16 cellular contexts compared by ENCODE assay signal in genomic region chr12:82896286-82896685, GRCh38.
"Had no signal": no experiment of that assay in that cellular context is flagged by ENCODE, and none has a peak within 500 bp of the region (broad histone marks: within the 10 kb centered on the region; RNA-seq: fewer than 3 reads in every experiment).

No MANE protein-coding gene starts in this region.

- H3K4me1 ChIP-seq: gastrocnemius medialis, left lung, lower lobe of right lung, testis, tibial nerve had no signal

- H3K4me3 ChIP-seq: cardiac muscle cell, gastrocnemius medialis, heart right ventricle, left lung, lower lobe of right lung, ovary, smooth muscle cell, testis, tibial nerve had no signal

- H3K9me3 ChIP-seq: gastrocnemius medialis, heart right ventricle, left lung, lower lobe of right lung, ovary, testis, tibial nerve had no signal

- H3K27me3 ChIP-seq: cardiac muscle cell, gastrocnemius medialis, heart right ventricle, left lung, ovary, testis, tibial nerve had no signal

- ATAC-seq: gastrocnemius medialis; heart right ventricle; natural killer cell; right cardiac atrium; stimulated activated naive CD8-positive, alpha-beta T cell treated with anti-CD3 and anti-CD28 coated beads, Interleukin-15, Interleukin-2, amounts not matched to agents 100 U/mL and 50 U/mL, for 24 hours had no signal

- H3K27ac ChIP-seq: cardiac muscle cell, gastrocnemius medialis, heart right ventricle, left lung, lower lobe of right lung, ovary, testis, tibial nerve had no signal

- DNase-seq: cerebellar nuclear complex; dermis blood vessel endothelial cell; effector CD4-positive, alpha-beta T cell; gastrocnemius medialis; heart right ventricle; left lung; lower lobe of right lung; natural killer cell; ovary; right cardiac atrium; stimulated activated CD4-positive, alpha-beta T cell treated with anti-CD3 and anti-CD28 coated beads, Interleukin-2, amount 100 ng/mL, for 48 hours; stimulated activated naive CD8-positive, alpha-beta T cell treated with anti-CD3 and anti-CD28 coated beads, Interleukin-15, Interleukin-2, amounts not matched to agents 100 U/mL and 50 U/mL, for 24 hours; testis had no signal

- H3K36me3 ChIP-seq: cardiac muscle cell, gastrocnemius medialis, heart right ventricle, left lung, lower lobe of right lung, ovary, tibial nerve had no signal

- H3K4me2 ChIP-seq: smooth muscle cell had no signal
